Comparison of ENCODE assay signal across 13 cellular contexts in the genomic region with DNA sequence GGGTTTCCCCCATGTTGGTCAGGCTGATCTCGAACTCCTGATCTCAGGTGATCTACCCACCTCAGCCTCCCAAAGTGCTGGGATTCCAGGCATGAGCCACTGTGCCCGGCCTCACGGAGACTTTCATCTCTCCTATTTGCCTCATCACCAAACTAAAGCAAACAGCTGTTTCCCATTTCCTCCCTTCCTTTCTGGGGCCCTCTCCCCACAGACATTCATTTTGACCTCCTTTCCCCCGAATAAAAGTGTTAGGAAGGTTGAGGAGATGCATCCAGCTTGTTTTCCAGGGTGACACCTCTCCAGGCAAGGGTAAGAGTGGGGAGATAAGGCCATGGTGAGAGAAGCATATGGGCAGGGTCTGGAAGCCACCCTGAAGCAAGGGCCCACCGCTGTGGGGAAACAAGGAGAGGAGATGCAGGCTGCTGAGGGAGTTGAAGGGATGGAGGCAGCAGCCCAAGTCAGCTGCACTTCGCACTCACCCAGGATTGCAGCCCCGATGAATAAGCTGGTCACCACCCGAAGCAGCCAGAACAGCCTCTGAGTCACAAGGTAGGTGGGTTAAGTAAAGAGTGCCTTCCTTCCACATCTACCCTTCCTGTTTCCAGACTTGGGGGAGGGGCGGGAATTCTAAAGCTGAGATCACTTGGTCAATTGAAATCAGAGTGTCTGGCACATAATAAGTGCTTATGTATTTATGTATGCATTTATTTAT. TPM values are rescaled to one million over a fixed set of nuclear protein-coding genes. Genes with fewer than 3 reads are reported as not detected.
A peak's percentile ranks its signal among the peaks of the same experiment; 100 is the strongest.
DNase-seq lines count a peak whose midpoint lies in the region; ATAC-seq, FAIRE-seq and TF ChIP-seq lines count a peak whose summit lies in the region.
"Had no signal": no experiment of that assay in that cellular context is flagged by ENCODE, and none has a peak within 500 bp of the region (broad histone marks: within the 10 kb centered on the region; RNA-seq: fewer than 3 reads in every experiment).

No MANE protein-coding gene starts in this region.

- H3K79me2 ChIP-seq in K562 (ENCODE audit: control insufficient read depth, insufficient read depth, low read length) = no peaks in the 10 kb centered on the region

- in situ Hi-C loops in K562 (cut with MboI) = loop anchor here (25.0 kb wide), 1 partner anchor 160 kb away; the partner anchor contains the start of gene TERB2

- H3K36me3 ChIP-seq in K562 (ENCODE audit: control insufficient read depth, insufficient read depth, low read length) = no peaks in the 10 kb centered on the region
- H3K36me3 ChIP-seq: cardiac muscle cell, spleen had no signal

- no peak for TF ChIP-seq EP300 in K562 (IDR thresholded peaks at IDR 0.05; ENCODE audit: low read length)

- H3K9ac ChIP-seq in K562 (ENCODE audit: insufficient read depth in 1 of 2, low read depth in 2 of 2, low read length in 2 of 2) = no peak overlapping the region; a peak in 1 of 4 replicates

- BruUV-seq in K562 (replicated peaks; lab: Mats Ljungman, UMichigan) = no TSS peak

- no peak overlapping the region for H2AFZ ChIP-seq in K562 (ENCODE audit: low read depth, low read length)

- peaks cover 0 to 9% of the 10 kb centered on the region in 2 experiments; a peak in 3 of 5 replicates for H3K4me1 ChIP-seq in K562 (replicated peaks in 1 of 2; ENCODE audit: control insufficient read depth in 2 of 2, insufficient read depth in 2 of 2, low read length in 2 of 2)

- H3K4me2 ChIP-seq in K562 (ENCODE audit: insufficient read depth, low read length) = no peak overlapping the region

- 4% methylated on average over 9 of the region's 9 CpGs for WGBS in K562 (ENCODE audit: insufficient coverage, low coverage, missing lambda C conversion rate)

- no peak for TF ChIP-seq RAD21 in K562 (CRISPR knock-in tag; conservative IDR thresholded peaks at IDR 0.05 in 1 of 2, IDR thresholded peaks at IDR 0.05 in 1 of 2)

- peak; percentile 36 for DNase-seq in AG04450 (ENCODE audit: low read depth, low spot score)
- DNase-seq in HS-27A (ENCODE audit: low read depth) = peak; percentile 51
- no peak for DNase-seq in K562 (ENCODE audit: extremely low read depth in 1 of 4, low spot score in 3 of 4)
- DNase-seq in kidney glomerular epithelial cell (lab: John Stamatoyannopoulos, UW) = peak; percentile 84
- DNase-seq in GM20000 (ENCODE audit: low spot score) = no peak
- DNase-seq: C1 segment of cervical spinal cord; KG1; naive thymus-derived CD4-positive, alpha-beta T cell; spleen had no signal

- CTCF ChIA-PET in AG04450 (lab: Charles Lee) = interaction anchor here (0.9 to 2.8 kb wide), 5 partner anchors 37 to 336 kb away, joined by 3 to 10 read pairs (median 4); no protein-coding TSS in a partner anchor
- CTCF ChIA-PET in K562 (lab: Yijun Ruan, JAX; ENCODE audit: low intra/inter-chr PET ratio) = no interaction called here

- H3K4me3 ChIP-seq in AG04450 (ENCODE audit: low read depth, low read length) = no peak overlapping the region
- no peak overlapping the region for H3K4me3 ChIP-seq in K562
- H3K4me3 ChIP-seq: cardiac muscle cell, spleen had no signal

- H3K27ac ChIP-seq in AG04450 (ENCODE audit: low read depth, low read length) (peak overlapping the region; percentile 57), K562 (ENCODE audit: extremely low read depth, low read depth, low read length) (no peak overlapping the region)
- H3K27ac ChIP-seq: cardiac muscle cell, spleen had no signal

- FAIRE-seq in K562 (lab: Jason Lieb, UNC) = no peak

- H4K20me1 ChIP-seq in K562 (replicated peaks; ENCODE audit: control insufficient read depth, insufficient read depth, low read length) = no peaks in the 10 kb centered on the region

- no peaks in the 10 kb centered on the region; the same call in 1 of the 2 replicates for H3K9me3 ChIP-seq in AG04450 (ENCODE audit: control insufficient read depth, insufficient read depth, low read length)
- H3K9me3 ChIP-seq in K562 (replicated peaks; ENCODE audit: control insufficient read depth, insufficient read depth, low read depth, low read length) = no peaks in the 10 kb centered on the region
- H3K9me3 ChIP-seq: spleen had no signal

- no peaks in the 10 kb centered on the region for H3K9me1 ChIP-seq in K562 (ENCODE audit: control insufficient read depth, insufficient read depth, low read length)

- POLR2A ChIA-PET in AG04450 (lab: Yijun Ruan, JAX) (no interaction called here), K562 (lab: Yijun Ruan, JAX) (interaction anchor here (0.8 to 1.1 kb wide), 2 partner anchors 10 to 35 kb away, joined by 3 read pairs; no protein-coding TSS in a partner anchor)

- TF ChIP-seq CTCF in AG04450 (IDR thresholded peaks at IDR 0.05; ENCODE audit: low read depth, low read length) (no peak), K562 (IDR thresholded peaks at IDR 0.05 in 2 of 3, conservative IDR thresholded peaks at IDR 0.05 in 1 of 3; ENCODE audit: insufficient read depth in 2 of 3, low read depth in 1 of 3, low read length in 3 of 3) (no peak), GM20000 (IDR thresholded peaks at IDR 0.05; ENCODE audit: extremely low read depth, missing control alignments) (no peak)

- intact Hi-C loops in K562 (cut with micrococcal nuclease) = no loop called here

- H3K27me3 ChIP-seq in AG04450 (ENCODE audit: control insufficient read depth, insufficient read depth, low read length) (peaks cover 15% of the 10 kb centered on the region), K562 (ENCODE audit: control insufficient read depth in 2 of 2, insufficient read depth in 2 of 2, low read length in 2 of 2) (peaks cover 7 to 35% of the 10 kb centered on the region in 2 experiments; a peak in 4 of 5 replicates)

- TF ChIP-seq POLR2A in K562 (conservative IDR thresholded peaks at IDR 0.05) = no peak

- no peak for ATAC-seq in K562
- no peak for ATAC-seq in activated CD4-positive, CD25-positive, alpha-beta regulatory T cell treated with anti-CD3 and anti-CD28 coated beads, Interleukin-2, amount 50 U/mL, for 24 hours
- no peak for ATAC-seq in GM18868 (IDR thresholded peaks at IDR 0.05; ENCODE audit: unreplicated experiment)
- no peak for ATAC-seq in GM18511 (IDR thresholded peaks at IDR 0.05; ENCODE audit: unreplicated experiment)
- ATAC-seq: naive thymus-derived CD4-positive, alpha-beta T cell had no signal

RNA-seq across cellular contexts. Expression of gene DUOXA2, which starts 7.7 kb away (rescaled TPM):
- polyA plus RNA-seq in AG04450 (2011; rRNA removed) = not detected in 2 replicates
- polyA minus RNA-seq in AG04450 (2011; rRNA and poly(A)+ RNA removed) = not detected in 2 replicates
- total RNA-seq in K562 (2011; cell fraction: chromatin; rRNA removed; ENCODE audit: low replicate concordance) = not detected in 2 replicates
- total RNA-seq in K562 (2011; cell fraction: nucleolus; rRNA removed) = not detected in 2 replicates
- not detected in 2 replicates for total RNA-seq in K562 (2011; cell fraction: nucleoplasm; rRNA removed)
- total RNA-seq in K562 (2014; rRNA removed) = not detected in 2 replicates
- total RNA-seq in K562 (2014; rRNA removed; fragmentation: Illumina TruSeq; extraction: Trizol) = not detected in 2 replicates
- total RNA-seq in K562 (2015; rRNA removed; fragmentation: Illumina TruSeq; extraction: Trizol) = not detected in 2 replicates
- not detected in 2 replicates for total RNA-seq in K562 (2021)
- not detected in 2 replicates for polyA plus RNA-seq in K562 (2011; rRNA removed)
- polyA plus RNA-seq in K562 (2011; cell fraction: cytosol; rRNA removed) = not detected in 2 replicates
- not detected in 2 replicates for polyA plus RNA-seq in K562 (2011; cell fraction: nucleus; rRNA removed)
- 0.05 TPM in 1 of 2 replicates, not detected in the other for polyA plus RNA-seq in K562 (2012)
- not detected in 2 replicates for polyA plus RNA-seq in K562 (2014; fragmentation: Illumina TruSeq; extraction: Trizol)
- polyA plus RNA-seq in K562 (2014; fragmentation: Nextera tagmentation; extraction: Ambion mirVana) = not detected
- not detected in 2 replicates for polyA plus RNA-seq in K562 (2014; rRNA removed)
- not detected in 2 replicates for polyA minus RNA-seq in K562 (2011; rRNA and poly(A)+ RNA removed)
- polyA minus RNA-seq in K562 (2011; cell fraction: cytosol; rRNA and poly(A)+ RNA removed) = not detected in 2 replicates
- polyA minus RNA-seq in K562 (2011; cell fraction: nucleus; rRNA and poly(A)+ RNA removed) = not detected in 2 replicates
- total RNA-seq: cardiac muscle cell; naive thymus-derived CD4-positive, alpha-beta T cell; spleen had no signal
- polyA plus RNA-seq: cardiac muscle cell; naive thymus-derived CD4-positive, alpha-beta T cell had no signal

RNA-seq across cellular contexts. Expression of gene DUOXA1, which starts 7.8 kb away (rescaled TPM):
- polyA plus RNA-seq in AG04450 (2011; rRNA removed) (not detected in 2 replicates), K562 (2011; rRNA removed) (0.17 TPM in 1 of 2 replicates, not detected in the other), K562 (2014; fragmentation: Illumina TruSeq; extraction: Trizol) (not detected in 2 replicates), K562 (2014; fragmentation: Nextera tagmentation; extraction: Ambion mirVana) (not detected), K562 (2014; rRNA removed) (0.74 TPM in 1 of 2 replicates, not detected in the other)
- polyA minus RNA-seq in AG04450 (2011; rRNA and poly(A)+ RNA removed) = not detected in 2 replicates
- total RNA-seq in K562 (2011; cell fraction: chromatin; rRNA removed; ENCODE audit: low replicate concordance) = 0.19 and 2.7 TPM in 2 replicates
- 0.26 and 1.8 TPM in 2 replicates for total RNA-seq in K562 (2011; cell fraction: nucleolus; rRNA removed)
- total RNA-seq in K562 (2011; cell fraction: nucleoplasm; rRNA removed) = 0.29 and 0.38 TPM in 2 replicates
- total RNA-seq in K562 (2014; rRNA removed) (not detected in 2 replicates), K562 (2014; rRNA removed; fragmentation: Illumina TruSeq; extraction: Trizol) (not detected in 2 replicates), K562 (2015; rRNA removed; fragmentation: Illumina TruSeq; extraction: Trizol) (not detected in 2 replicates), K562 (2021) (0.24 TPM in 1 of 2 replicates, not detected in the other)
- 0.12 TPM in 1 of 2 replicates, not detected in the other for polyA plus RNA-seq in K562 (2011; cell fraction: cytosol; rRNA removed)
- polyA plus RNA-seq in K562 (2011; cell fraction: nucleus; rRNA removed) = 0.28 and 1.5 TPM in 2 replicates
- polyA plus RNA-seq in K562 (2012) = 0.14 TPM in 1 of 2 replicates, not detected in the other
- polyA minus RNA-seq in K562 (2011; rRNA and poly(A)+ RNA removed) = 0.18 TPM in 1 of 2 replicates, not detected in the other
- not detected in 2 replicates for polyA minus RNA-seq in K562 (2011; cell fraction: cytosol; rRNA and poly(A)+ RNA removed)
- 0.40 TPM in 1 of 2 replicates, not detected in the other for polyA minus RNA-seq in K562 (2011; cell fraction: nucleus; rRNA and poly(A)+ RNA removed)
- polyA plus RNA-seq: cardiac muscle cell had no signal

RNA-seq across cellular contexts. Expression of gene DUOX2, which starts 7.9 kb away (rescaled TPM):
- 0.02 TPM in 1 of 2 replicates, not detected in the other for polyA plus RNA-seq in AG04450 (2011; rRNA removed)
- polyA minus RNA-seq in AG04450 (2011; rRNA and poly(A)+ RNA removed) = 0.05 TPM in 1 of 2 replicates, not detected in the other
- total RNA-seq in K562 (2011; cell fraction: chromatin; rRNA removed; ENCODE audit: low replicate concordance) = 0.19 and 2.6 TPM in 2 replicates
- total RNA-seq in K562 (2011; cell fraction: nucleolus; rRNA removed) = 0.13 and 0.50 TPM in 2 replicates
- total RNA-seq in K562 (2011; cell fraction: nucleoplasm; rRNA removed) = 0.23 and 1.2 TPM in 2 replicates
- total RNA-seq in K562 (2014; rRNA removed) = under 0.01 TPM in 1 of 2 replicates, not detected in the other
- not detected in 2 replicates for total RNA-seq in K562 (2014; rRNA removed; fragmentation: Illumina TruSeq; extraction: Trizol)
- total RNA-seq in K562 (2015; rRNA removed; fragmentation: Illumina TruSeq; extraction: Trizol) = not detected in 2 replicates
- 0.02 and 0.36 TPM in 2 replicates for total RNA-seq in K562 (2021)
- polyA plus RNA-seq in K562 (2011; rRNA removed) = 0.01 and 0.03 TPM in 2 replicates
- polyA plus RNA-seq in K562 (2011; cell fraction: cytosol; rRNA removed) = 0.01 TPM in 1 of 2 replicates, not detected in the other
- 0.08 and 0.55 TPM in 2 replicates for polyA plus RNA-seq in K562 (2011; cell fraction: nucleus; rRNA removed)
- 0.03 and 0.11 TPM in 2 replicates for polyA plus RNA-seq in K562 (2012)
- not detected in 2 replicates for polyA plus RNA-seq in K562 (2014; fragmentation: Illumina TruSeq; extraction: Trizol)
- not detected for polyA plus RNA-seq in K562 (2014; fragmentation: Nextera tagmentation; extraction: Ambion mirVana)
- 0.01 and 0.05 TPM in 2 replicates for polyA plus RNA-seq in K562 (2014; rRNA removed)
- polyA minus RNA-seq in K562 (2011; rRNA and poly(A)+ RNA removed) = 0.03 and 0.04 TPM in 2 replicates
- polyA minus RNA-seq in K562 (2011; cell fraction: cytosol; rRNA and poly(A)+ RNA removed) = not detected in 2 replicates
- polyA minus RNA-seq in K562 (2011; cell fraction: nucleus; rRNA and poly(A)+ RNA removed) = 0.27 TPM in 1 of 2 replicates, not detected in the other
- total RNA-seq: spleen had no signal
- polyA plus RNA-seq: naive thymus-derived CD4-positive, alpha-beta T cell had no signal

RNA-seq across cellular contexts. Expression of gene DUOX1, which starts 7.9 kb away (rescaled TPM):
- polyA plus RNA-seq in AG04450 (2011; rRNA removed) (not detected in 2 replicates), K562 (2011; rRNA removed) (0.01 TPM in 1 of 2 replicates, not detected in the other), K562 (2014; fragmentation: Illumina TruSeq; extraction: Trizol) (not detected in 2 replicates), K562 (2014; fragmentation: Nextera tagmentation; extraction: Ambion mirVana) (under 1 TPM in 1 of 2 experiments, not detected in 1; 0.01 TPM), K562 (2014; rRNA removed) (not detected in 2 replicates)
- not detected in 2 replicates for polyA minus RNA-seq in AG04450 (2011; rRNA and poly(A)+ RNA removed)
- 1.0 TPM in 1 of 2 replicates, not detected in the other for total RNA-seq in K562 (2011; cell fraction: chromatin; rRNA removed; ENCODE audit: low replicate concordance)
- total RNA-seq in K562 (2011; cell fraction: nucleolus; rRNA removed) = 0.39 and 0.50 TPM in 2 replicates
- total RNA-seq in K562 (2011; cell fraction: nucleoplasm; rRNA removed) = 0.38 TPM in 1 of 2 replicates, not detected in the other
- total RNA-seq in K562 (2014; rRNA removed) (not detected in 2 replicates), K562 (2014; rRNA removed; fragmentation: Illumina TruSeq; extraction: Trizol) (not detected in 2 replicates), K562 (2015; rRNA removed; fragmentation: Illumina TruSeq; extraction: Trizol) (not detected in 2 replicates), K562 (2021) (0.22 TPM in 2 replicates)
- polyA plus RNA-seq in K562 (2011; cell fraction: cytosol; rRNA removed) = 0.03 TPM in 1 of 2 replicates, not detected in the other
- polyA plus RNA-seq in K562 (2011; cell fraction: nucleus; rRNA removed) = 0.04 and 0.73 TPM in 2 replicates
- 0.29 and 0.79 TPM in 2 replicates for polyA plus RNA-seq in K562 (2012)
- polyA minus RNA-seq in K562 (2011; rRNA and poly(A)+ RNA removed) = not detected in 2 replicates
- polyA minus RNA-seq in K562 (2011; cell fraction: cytosol; rRNA and poly(A)+ RNA removed) = not detected in 2 replicates
- not detected in 2 replicates for polyA minus RNA-seq in K562 (2011; cell fraction: nucleus; rRNA and poly(A)+ RNA removed)

Comparison
In these comparisons a context has a peak if more than half of its experiments do, and no peak if none do; other contexts are left out.
1. DNase-seq: peak in AG04450 (single experiment), HS-27A (single experiment) and kidney glomerular epithelial cell (single experiment); none in K562 (0 of 4) and GM20000 (single experiment).